ENCODE assay signal across 1 cellular context in genomic region chr11:2562181-2562581, GRCh38.
A peak's percentile ranks its signal among the peaks of the same experiment; 100 is the strongest.
TF ChIP-seq lines count a peak whose summit lies in the region.

No MANE protein-coding gene starts in this region.

TF ChIP-seq in HepG2, 621 proteins besides CTCF, POLR2A, EP300 and RAD21 (continued from another document and continues in another):
- TF ChIP-seq ZNF609 (CRISPR knock-in tag; IDR thresholded peaks at IDR 0.05; ENCODE audit: borderline replicate concordance) (0 out of 2 replicates have a peak, but pooled peaks have one; percentile 6), CAMTA2 (CRISPR knock-in tag; IDR thresholded peaks at IDR 0.05; ENCODE audit: borderline replicate concordance) (no peak), ZNF431 (CRISPR knock-in tag; IDR thresholded peaks at IDR 0.05; ENCODE audit: borderline replicate concordance, low read depth) (0 out of 2 replicates have a peak, but pooled peaks have one; percentile 54), ATF7-NPFF (CRISPR knock-in tag; IDR thresholded peaks at IDR 0.05; ENCODE audit: low read depth) (no peak), RFX5 (IDR thresholded peaks at IDR 0.05; ENCODE audit: low read depth, low read length) (no peak), ZNF501 (CRISPR knock-in tag; IDR thresholded peaks at IDR 0.05) (no peak), REXO4 (CRISPR knock-in tag; IDR thresholded peaks at IDR 0.05; ENCODE audit: borderline replicate concordance) (no peak), ZNF772 (CRISPR knock-in tag; IDR thresholded peaks at IDR 0.05) (no peak), ZNF260 (CRISPR knock-in tag; IDR thresholded peaks at IDR 0.05; ENCODE audit: borderline replicate concordance, low read depth) (no peak), HNF4G (IDR thresholded peaks at IDR 0.05; ENCODE audit: borderline replicate concordance, low read depth, low read length) (peak; percentile 37; the same call in 1 of the 2 replicates), HNF4G (CRISPR knock-in tag; IDR thresholded peaks at IDR 0.05; ENCODE audit: borderline replicate concordance, low read depth) (no peak; the same call in 1 of the 2 replicates), ZSCAN20 (CRISPR knock-in tag; IDR thresholded peaks at IDR 0.05; ENCODE audit: borderline replicate concordance) (no peak), HIC2 (CRISPR knock-in tag; IDR thresholded peaks at IDR 0.05; ENCODE audit: low read depth) (peak; percentile 91), FLYWCH1 (CRISPR knock-in tag; IDR thresholded peaks at IDR 0.05) (no peak), XRCC5 (optimal IDR thresholded peaks at IDR 0.05; ENCODE audit: low read length) (peak; percentile 49), ZNF564 (CRISPR knock-in tag; IDR thresholded peaks at IDR 0.05) (peak; percentile 77; the same call in 1 of the 2 replicates), ZKSCAN1 (IDR thresholded peaks at IDR 0.05; ENCODE audit: low read length) (no peak), ETV6 (CRISPR knock-in tag; conservative IDR thresholded peaks at IDR 0.05) (no peak), ONECUT2 (CRISPR knock-in tag; IDR thresholded peaks at IDR 0.05) (no peak), HNF1B (CRISPR knock-in tag; IDR thresholded peaks at IDR 0.05) (no peak), ARID2 (CRISPR knock-in tag; IDR thresholded peaks at IDR 0.05; ENCODE audit: borderline replicate concordance) (no peak), ZNF556 (CRISPR knock-in tag; IDR thresholded peaks at IDR 0.05; ENCODE audit: borderline replicate concordance) (no peak), SNAPC4 (CRISPR knock-in tag; IDR thresholded peaks at IDR 0.05) (no peak), GLI4 (CRISPR knock-in tag; IDR thresholded peaks at IDR 0.05; ENCODE audit: borderline replicate concordance) (no peak), ZNF124 (CRISPR knock-in tag; IDR thresholded peaks at IDR 0.05) (no peak), BCLAF1 (IDR thresholded peaks at IDR 0.05) (no peak), ZBTB7A (CRISPR knock-in tag; IDR thresholded peaks at IDR 0.05) (peak; percentile 76; the same call in 1 of the 2 replicates), FOXK1 (CRISPR knock-in tag; IDR thresholded peaks at IDR 0.05; ENCODE audit: borderline replicate concordance, low read depth) (no peak), YEATS4 (CRISPR knock-in tag; IDR thresholded peaks at IDR 0.05; ENCODE audit: borderline replicate concordance) (no peak), AKNA (CRISPR knock-in tag; IDR thresholded peaks at IDR 0.05; ENCODE audit: borderline replicate concordance) (no peak), LCORL (IDR thresholded peaks at IDR 0.05) (no peak), LCORL (CRISPR knock-in tag; IDR thresholded peaks at IDR 0.05) (0 out of 2 replicates have a peak, but pooled peaks have one; percentile 24), PCBP2 (optimal IDR thresholded peaks at IDR 0.05; ENCODE audit: low read depth, low read length, poor library complexity, severe bottlenecking) (no peak), FOXA3 (CRISPR knock-in tag; IDR thresholded peaks at IDR 0.05) (no peak), ZNF691 (CRISPR knock-in tag; IDR thresholded peaks at IDR 0.05; ENCODE audit: borderline replicate concordance, low read depth) (no peak), ZNF788 (CRISPR knock-in tag; IDR thresholded peaks at IDR 0.05; ENCODE audit: borderline replicate concordance) (0 out of 2 replicates have a peak, but pooled peaks have one; percentile 25), ZMAT5 (CRISPR knock-in tag; IDR thresholded peaks at IDR 0.05; ENCODE audit: borderline replicate concordance, low read depth) (0 out of 2 replicates have a peak, but pooled peaks have one; percentile 58)
